ENCODE assay signal across 13 cellular contexts in genomic region chr1:162678439-162678838, GRCh38. TPM values are rescaled to one million over a fixed set of nuclear protein-coding genes. Genes with fewer than 3 reads are reported as not detected.
DNase-seq lines count a peak whose midpoint lies in the region; ATAC-seq, FAIRE-seq and TF ChIP-seq lines count a peak whose summit lies in the region.
"Had no signal": no experiment of that assay in that cellular context is flagged by ENCODE, and none has a peak within 500 bp of the region (broad histone marks: within the 10 kb centered on the region; RNA-seq: fewer than 3 reads in every experiment).

No MANE protein-coding gene starts in this region.

- H3K27me3 Mint-ChIP-seq in astrocyte (ENCODE audit: low read depth, unreplicated experiment) = no peaks in the 10 kb centered on the region
- H3K27me3 Mint-ChIP-seq: activated B cell treated with CpG ODN at 0.5 μM for 24 hours had no signal

- TF ChIP-seq CTCF in astrocyte (IDR thresholded peaks at IDR 0.05; ENCODE audit: insufficient read depth, low read depth, low read length) (no peak), sigmoid colon (IDR thresholded peaks at IDR 0.05) (no peak)

- H3K27ac ChIP-seq in astrocyte (ENCODE audit: low read depth, low read length) (no peak overlapping the region), sigmoid colon (peak overlapping the region; percentile 77 to 85 (median 80))

- H3K79me2 ChIP-seq in astrocyte (ENCODE audit: insufficient read depth, low read length) = peaks cover 53% of the 10 kb centered on the region

- peaks cover 21% of the 10 kb centered on the region for H3K4me1 Mint-ChIP-seq in astrocyte (ENCODE audit: low read depth, unreplicated experiment)
- H3K4me1 Mint-ChIP-seq: activated B cell treated with CpG ODN at 0.5 μM for 24 hours, endodermal cell had no signal

- H3K9me3 ChIP-seq in astrocyte (ENCODE audit: insufficient read depth, low read depth, low read length) (no peaks in the 10 kb centered on the region), sigmoid colon (no peaks in the 10 kb centered on the region)

- no peak overlapping the region for H2AFZ ChIP-seq in astrocyte (ENCODE audit: low read depth, low read length)

- 86 to 90% methylated on average over 4 of the region's 4 CpGs for WGBS in sigmoid colon, 2 donors

- intact Hi-C loops in left cardiac atrium (cut with DNase I) = no loop called here
- intact Hi-C loops in sigmoid colon (cut with DNase I) = loop anchor here (10.0 kb wide), 1 partner anchor 56 kb away; no protein-coding TSS in a partner anchor

- peak; percentile 58 for DNase-seq in GM03348 (ENCODE audit: low spot score)
- DNase-seq in astrocyte (ENCODE audit: low read depth) = peak; percentile 87
- DNase-seq in left cardiac atrium = no peak
- peak; percentile 80 for DNase-seq in sigmoid colon
- DNase-seq in GOT3 (lab: John Stamatoyannopoulos, UW) = no peak
- DNase-seq in NK-92 (lab: John Stamatoyannopoulos, UW; ENCODE audit: unreplicated experiment) = no peak
- DNase-seq in NCI-H69 (lab: John Stamatoyannopoulos, UW) = no peak
- DNase-seq: activated B cell treated with CpG ODN at 0.5 μM for 24 hours; activated effector memory CD4-positive, alpha-beta T cell treated with anti-CD3 and anti-CD28 coated beads, Interleukin-2, amount 50 U/mL, for 16 hours; endodermal cell; stimulated activated CD4-positive, alpha-beta T cell treated with anti-CD3 and anti-CD28 coated beads, Interleukin-15, amount 100 ng/mL, for 24 hours had no signal

- no peak overlapping the region for H3K27ac Mint-ChIP-seq in astrocyte (ENCODE audit: unreplicated experiment)
- H3K27ac Mint-ChIP-seq: activated B cell treated with CpG ODN at 0.5 μM for 24 hours, endodermal cell had no signal

- FAIRE-seq in astrocyte (lab: Jason Lieb, UNC) = peak; percentile 60
- FAIRE-seq: GM18507 had no signal

- H3K4me3 ChIP-seq in astrocyte (ENCODE audit: insufficient read depth, low read depth, low read length) = no peak overlapping the region
- no peak overlapping the region for H3K4me3 ChIP-seq in sigmoid colon

- H3K4me1 ChIP-seq in astrocyte (ENCODE audit: insufficient read depth, low read length) (peaks cover 39% of the 10 kb centered on the region), sigmoid colon (peaks cover 0 to 83% (median 72%) of the 10 kb centered on the region in 4 donors)

- TF ChIP-seq EP300 in sigmoid colon (IDR thresholded peaks at IDR 0.05) = no peak

- no peaks in the 10 kb centered on the region for H3K36me3 ChIP-seq in astrocyte (ENCODE audit: insufficient read depth, low read length)
- H3K36me3 ChIP-seq in sigmoid colon = no peaks in the 10 kb centered on the region

- ATAC-seq in left cardiac atrium = peak; percentile 62 to 84
- ATAC-seq in GM21423 (IDR thresholded peaks at IDR 0.05; ENCODE audit: unreplicated experiment) = no peak

- no peaks in the 10 kb centered on the region for H3K27me3 ChIP-seq in astrocyte (ENCODE audit: insufficient read depth, low read length)
- no peaks in the 10 kb centered on the region for H3K27me3 ChIP-seq in sigmoid colon

- H3K4me3 Mint-ChIP-seq in astrocyte (ENCODE audit: unreplicated experiment) = no peak overlapping the region
- H3K4me3 Mint-ChIP-seq: activated B cell treated with CpG ODN at 0.5 μM for 24 hours, endodermal cell had no signal

- peaks cover 15% of the 10 kb centered on the region for H3K9me3 Mint-ChIP-seq in astrocyte (ENCODE audit: unreplicated experiment)
- H3K9me3 Mint-ChIP-seq: endodermal cell had no signal

- no peak for TF ChIP-seq POLR2A in sigmoid colon (IDR thresholded peaks at IDR 0.05)

- peaks cover 11% of the 10 kb centered on the region for H3K36me3 Mint-ChIP-seq in astrocyte (ENCODE audit: low read depth, unreplicated experiment)

- H3K9ac ChIP-seq in astrocyte (ENCODE audit: low read length) = no peak overlapping the region

- peaks cover 22% of the 10 kb centered on the region for H4K20me1 ChIP-seq in astrocyte (ENCODE audit: insufficient read depth, low read length)

- peak overlapping the region; percentile 2 for H3K4me2 ChIP-seq in astrocyte (ENCODE audit: low read length)

RNA-seq across cellular contexts. Expression of gene DDR2, which starts 46.2 kb away (rescaled TPM):
- total RNA-seq in astrocyte = 15.3 and 23.2 TPM in 2 replicates
- 10 to 100 TPM; 75.1 to 80.3 TPM for total RNA-seq in left cardiac atrium
- total RNA-seq in sigmoid colon = 100 to 1,000 TPM; 150 to 236 (median 225) TPM
- polyA plus RNA-seq in sigmoid colon = 10 to 100 TPM in 2 of 3 donors, 1 to 10 TPM in 1; 3.5 to 50.5 (median 18.0) TPM

Comparison
In these comparisons a context has a peak if more than half of its experiments do, and no peak if none do; other contexts are left out.
1. DNase-seq: peak in GM03348 (single experiment), astrocyte (single experiment) and sigmoid colon (single experiment); none in left cardiac atrium (single experiment), GOT3 (single experiment), NK-92 (single experiment) and NCI-H69 (single experiment).